In the genomic region with DNA sequence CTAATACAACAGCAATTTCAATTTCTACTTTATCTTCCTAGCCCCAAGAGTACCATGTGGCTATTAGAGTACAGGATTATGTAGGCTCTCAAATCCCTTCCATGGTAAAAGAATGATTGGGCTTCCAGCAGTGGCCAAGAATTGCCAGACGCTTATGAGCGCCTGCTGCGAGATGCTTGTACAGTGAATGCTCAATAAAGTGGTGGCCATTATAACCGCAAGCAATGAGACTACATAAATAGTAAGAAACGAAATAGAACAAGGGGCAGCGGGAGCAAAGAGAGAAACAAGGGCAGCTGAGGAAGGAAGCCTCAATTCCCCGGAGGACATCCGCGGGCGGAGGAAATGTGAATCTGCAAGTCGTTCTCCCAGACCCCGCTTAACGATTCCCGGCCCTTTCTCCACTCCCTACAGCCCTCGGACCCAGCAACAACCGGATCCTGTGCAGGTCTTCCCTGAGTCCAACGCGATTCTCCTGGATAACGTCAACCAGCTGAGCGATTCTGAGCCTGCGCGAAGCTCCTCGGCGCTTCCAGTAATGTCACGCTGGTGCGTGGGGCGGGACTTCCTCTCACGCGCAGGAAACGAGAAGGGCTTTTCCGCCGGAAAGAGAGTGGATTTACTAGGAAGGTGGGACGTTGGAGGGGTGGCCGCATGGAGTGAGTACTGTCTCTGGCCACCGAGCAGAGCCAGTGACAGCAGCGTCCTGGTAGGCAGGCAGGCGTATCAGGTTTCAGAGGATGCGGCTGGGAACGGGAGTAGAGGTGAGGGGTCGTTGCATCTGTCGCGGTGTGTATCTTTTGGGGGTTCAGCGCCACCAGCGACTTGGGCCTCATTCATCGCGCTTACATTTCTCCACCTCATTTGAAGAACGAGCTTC, we compare ENCODE assay signal across 8 cellular contexts. TPM values are rescaled to one million over a fixed set of nuclear protein-coding genes. Genes with fewer than 3 reads are reported as not detected.
DNase-seq lines count a peak whose midpoint lies in the region; ATAC-seq and TF ChIP-seq lines count a peak whose summit lies in the region.

No MANE protein-coding gene starts in this region.

- peaks cover 22% of the 10 kb centered on the region for H3K36me3 Mint-ChIP-seq in CD4-positive, CD25-positive, alpha-beta regulatory T cell
- peaks cover 34% of the 10 kb centered on the region for H3K36me3 Mint-ChIP-seq in activated CD4-positive, alpha-beta memory T cell treated with anti-CD3 and anti-CD28 coated beads for 36 hours

- H3K9me3 Mint-ChIP-seq in CD4-positive, CD25-positive, alpha-beta regulatory T cell, result peaks cover 0 to 1% (median 0%) of the 10 kb centered on the region in 7 donors
- H3K9me3 Mint-ChIP-seq in activated CD4-positive, alpha-beta memory T cell treated with anti-CD3 and anti-CD28 coated beads for 36 hours, result no peaks in the 10 kb centered on the region

- peak; percentile 96 to 97 for ATAC-seq in CD4-positive, CD25-positive, alpha-beta regulatory T cell (ENCODE audit: low read depth in 2 of 2)
- peak; percentile 93 for ATAC-seq in GM19438 (IDR thresholded peaks at IDR 0.05; ENCODE audit: low read depth, unreplicated experiment)
- peak; percentile 54 for ATAC-seq in HG03575 (IDR thresholded peaks at IDR 0.05; ENCODE audit: extremely low read depth, insufficient number of reproducible peaks, low FRiP score, unreplicated experiment)
- peak; percentile 99 to 100 (median 99) for ATAC-seq in right lobe of liver

- H3K4me1 Mint-ChIP-seq in CD4-positive, CD25-positive, alpha-beta regulatory T cell, result peaks cover 14 to 69% (median 45%) of the 10 kb centered on the region in 4 donors
- peaks cover 41% of the 10 kb centered on the region for H3K4me1 Mint-ChIP-seq in activated CD4-positive, alpha-beta memory T cell treated with anti-CD3 and anti-CD28 coated beads for 36 hours (ENCODE audit: low read depth)

- peak overlapping the region; percentile 96 for H3K4me3 ChIP-seq in CD4-positive, CD25-positive, alpha-beta regulatory T cell (ENCODE audit: low read depth, low read length)
- H3K4me3 ChIP-seq in dorsolateral prefrontal cortex, result peak overlapping the region; percentile 57 to 99 (median 91)
- peak overlapping the region; percentile 79 to 96 (median 87) for H3K4me3 ChIP-seq in right lobe of liver

- CTCF ChIA-PET in activated CD4-positive, alpha-beta memory T cell treated with anti-CD3 and anti-CD28 coated beads for 36 hours (lab: Charles Lee), result interaction anchor here (0.6 to 2.5 kb wide), 13 partner anchors 10 to 264 kb away, joined by 3 to 9 read pairs (median 5); a partner anchor contains a TSS

- DNase-seq in CD4-positive, CD25-positive, alpha-beta regulatory T cell, result peak; percentile 73 to 91 (median 77)
- DNase-seq in NCI-H82 (lab: John Stamatoyannopoulos, UW) (peak; percentile 98), dorsolateral prefrontal cortex (peak; percentile 89 to 97 (median 94)), right lobe of liver (peak; percentile 91 to 94 (median 94))
- DNase-seq in activated CD4-positive, alpha-beta memory T cell treated with anti-CD3 and anti-CD28 coated beads for 36 hours, result peak; percentile 92
- peak; percentile 90 for DNase-seq in stimulated activated CD4-positive, alpha-beta T cell treated with anti-CD3 and anti-CD28 coated beads, Interleukin-4, amount 100 ng/mL, for 24 hours

- POLR2A ChIA-PET in activated CD4-positive, alpha-beta memory T cell treated with anti-CD3 and anti-CD28 coated beads for 36 hours (lab: Charles Lee), result interaction anchor here (0.5 to 2.2 kb wide), 8 partner anchors 19 to 316 kb away, joined by 3 to 17 read pairs (median 4); a partner anchor contains a TSS

- TF ChIP-seq POLR2A in right lobe of liver (IDR thresholded peaks at IDR 0.05), result peak; percentile 85

- WGBS in right lobe of liver (ENCODE audit: insufficient coverage, low coverage, low lambda C conversion rate, missing lambda C conversion rate), result 2% methylated on average over 40 of the region's 47 CpGs

- intact Hi-C loops in activated CD4-positive, alpha-beta memory T cell treated with anti-CD3 and anti-CD28 coated beads for 36 hours (cut with micrococcal nuclease), result loop anchor here (1.0 to 5.0 kb wide), 5 partner anchors 59 to 262 kb away; a partner anchor contains a TSS
- intact Hi-C loops in dorsolateral prefrontal cortex (cut with DNase I), result loop anchor here (1.0 to 5.0 kb wide), 3 partner anchors 59 to 208 kb away; a partner anchor contains a TSS
- intact Hi-C loops in right lobe of liver (cut with DNase I), result loop anchor here in 1 of 2 donors (10.0 kb wide), 1 partner anchor 255 kb away; no protein-coding TSS in a partner anchor

- TF ChIP-seq CTCF in dorsolateral prefrontal cortex (IDR thresholded peaks at IDR 0.05 in 54 of 56, conservative IDR thresholded peaks at IDR 0.05 in 2 of 56; ENCODE audit: low read depth in 1 of 56, partially characterized antibody in 56 of 56), result peak in 28 of 56 donors; percentile 7 to 57 (median 26)
- no peak for TF ChIP-seq CTCF in right lobe of liver (IDR thresholded peaks at IDR 0.05)

- H3K4me3 Mint-ChIP-seq in CD4-positive, CD25-positive, alpha-beta regulatory T cell, result peak overlapping the region; percentile 94 to 99 (median 98)
- peak overlapping the region; percentile 96 for H3K4me3 Mint-ChIP-seq in activated CD4-positive, alpha-beta memory T cell treated with anti-CD3 and anti-CD28 coated beads for 36 hours

- H3K27me3 Mint-ChIP-seq in CD4-positive, CD25-positive, alpha-beta regulatory T cell, result no peaks in the 10 kb centered on the region
- H3K27me3 Mint-ChIP-seq in activated CD4-positive, alpha-beta memory T cell treated with anti-CD3 and anti-CD28 coated beads for 36 hours, result no peaks in the 10 kb centered on the region

- no peaks in the 10 kb centered on the region for H3K27me3 ChIP-seq in CD4-positive, CD25-positive, alpha-beta regulatory T cell (ENCODE audit: control insufficient read depth, insufficient read depth, low read length)
- H3K27me3 ChIP-seq in dorsolateral prefrontal cortex (no peaks in the 10 kb centered on the region), right lobe of liver (no peaks in the 10 kb centered on the region)

- peak overlapping the region; percentile 76 for H3K27ac ChIP-seq in CD4-positive, CD25-positive, alpha-beta regulatory T cell (ENCODE audit: insufficient read depth, low read length, poor library complexity, severe bottlenecking)
- peak overlapping the region; percentile 63 to 98 (median 92) for H3K27ac ChIP-seq in dorsolateral prefrontal cortex
- H3K27ac ChIP-seq in right lobe of liver, result peak overlapping the region; percentile 76 to 82 (median 81)

- H3K36me3 ChIP-seq in CD4-positive, CD25-positive, alpha-beta regulatory T cell (ENCODE audit: control insufficient read depth, insufficient read depth, low read length), result peaks cover 18% of the 10 kb centered on the region
- peaks cover 0 to 10% (median under 1%) of the 10 kb centered on the region in 4 donors for H3K36me3 ChIP-seq in right lobe of liver

- H3K9me3 ChIP-seq in CD4-positive, CD25-positive, alpha-beta regulatory T cell (ENCODE audit: control insufficient read depth in 2 of 2, low read length in 2 of 2), result no peaks in the 10 kb centered on the region
- no peaks in the 10 kb centered on the region for H3K9me3 ChIP-seq in right lobe of liver

- peak overlapping the region; percentile 95 to 98 (median 96) for H3K27ac Mint-ChIP-seq in CD4-positive, CD25-positive, alpha-beta regulatory T cell
- peak overlapping the region; percentile 93 for H3K27ac Mint-ChIP-seq in activated CD4-positive, alpha-beta memory T cell treated with anti-CD3 and anti-CD28 coated beads for 36 hours

- peaks cover 19% of the 10 kb centered on the region for H3K4me1 ChIP-seq in CD4-positive, CD25-positive, alpha-beta regulatory T cell (ENCODE audit: control insufficient read depth, insufficient read depth, low read length, poor library complexity, severe bottlenecking)
- peaks cover 0 to 15% (median 3%) of the 10 kb centered on the region in 4 donors for H3K4me1 ChIP-seq in right lobe of liver

RNA-seq across cellular contexts. Expression of a gene that starts 40.5 kb away (rescaled TPM):
- 0.12 TPM for total RNA-seq in CD4-positive, CD25-positive, alpha-beta regulatory T cell
- polyA plus RNA-seq in CD4-positive, CD25-positive, alpha-beta regulatory T cell, result under 1 TPM in 1 of 4 donors, not detected in 3; 0.23 TPM
- under 1 TPM in 1 of 2 experiments, not detected in 1; 0.40 TPM for total RNA-seq in activated CD4-positive, alpha-beta memory T cell treated with anti-CD3 and anti-CD28 coated beads for 36 hours
- 100 to 1,000 TPM in 116 of 120 experiments, 10 to 100 TPM in 4; 55.6 to 298 (median 178) TPM for total RNA-seq in dorsolateral prefrontal cortex
- total RNA-seq in right lobe of liver, result under 1 TPM in 1 of 6 experiments, not detected in 5; 0.12 TPM

RNA-seq across cellular contexts. Expression of a gene that starts 55.7 kb away (rescaled TPM):
- not detected for total RNA-seq in CD4-positive, CD25-positive, alpha-beta regulatory T cell
- polyA plus RNA-seq in CD4-positive, CD25-positive, alpha-beta regulatory T cell, result under 1 TPM in 2 of 4 donors, not detected in 2; 0.06 to 0.09 TPM
- total RNA-seq in activated CD4-positive, alpha-beta memory T cell treated with anti-CD3 and anti-CD28 coated beads for 36 hours, result not detected
- total RNA-seq in dorsolateral prefrontal cortex (under 1 TPM in 8 of 120 experiments, not detected in 112; 0.04 to 0.31 (median 0.13) TPM), right lobe of liver (not detected)

RNA-seq across cellular contexts. Expression of a gene that starts 59.2 kb away (rescaled TPM):
- 66.4 TPM for total RNA-seq in CD4-positive, CD25-positive, alpha-beta regulatory T cell
- polyA plus RNA-seq in CD4-positive, CD25-positive, alpha-beta regulatory T cell, result 1 to 10 TPM; 2.9 to 5.2 (median 3.5) TPM
- 1 to 10 TPM; 4.2 to 5.3 TPM for total RNA-seq in activated CD4-positive, alpha-beta memory T cell treated with anti-CD3 and anti-CD28 coated beads for 36 hours
- total RNA-seq in dorsolateral prefrontal cortex, result 10 to 100 TPM in 89 of 120 experiments, 1 to 10 TPM in 31; 7.8 to 16.0 (median 11.1) TPM
- total RNA-seq in right lobe of liver, result 1 to 10 TPM; 3.7 to 6.5 (median 4.7) TPM

Comparison
In these comparisons a context has a peak if more than half of its experiments do, and no peak if none do; other contexts are left out.
1. Peak in every context shown above with its lines: DNase-seq, ATAC-seq, H3K4me3 ChIP-seq and H3K27ac ChIP-seq.
2. RNA of a gene that starts 40.5 kb away (total RNA-seq): 55.6 to 298 TPM in dorsolateral prefrontal cortex; 0.40 TPM in activated CD4-positive, alpha-beta memory T cell treated with anti-CD3 and anti-CD28 coated beads for 36 hours, 0.12 TPM in CD4-positive, CD25-positive, alpha-beta regulatory T cell (single experiment) and 0.12 TPM in right lobe of liver; every median in the first group is over 10 times any median in the second.